9 cellular contexts compared by ENCODE assay signal in the genomic region with DNA sequence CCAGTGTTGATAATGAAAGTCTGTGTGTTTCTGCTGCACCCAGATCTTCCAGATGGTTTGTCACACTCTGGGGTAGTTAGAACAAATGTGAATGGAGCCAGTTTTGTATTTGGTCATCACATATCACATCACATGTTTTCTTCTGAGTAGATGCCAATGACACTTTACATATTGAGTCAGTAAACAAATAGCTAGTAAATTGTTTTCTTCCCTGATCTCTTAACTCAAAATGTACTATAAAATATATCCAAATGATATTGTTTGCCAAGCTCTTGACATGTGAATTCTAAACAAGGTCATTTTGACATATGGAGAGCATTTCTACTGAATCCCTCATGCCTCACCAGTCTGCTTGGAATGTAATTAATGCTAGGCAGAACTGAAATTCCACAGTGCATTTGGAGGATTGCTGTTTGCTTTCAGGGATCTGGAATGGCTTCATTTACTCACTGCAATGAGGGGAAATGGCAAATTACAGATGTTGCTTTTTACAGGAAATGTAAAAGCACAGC. TPM values are rescaled to one million over a fixed set of nuclear protein-coding genes. Genes with fewer than 3 reads are reported as not detected.
DNase-seq lines count a peak whose midpoint lies in the region; ATAC-seq, FAIRE-seq and TF ChIP-seq lines count a peak whose summit lies in the region.
"Had no signal": no experiment of that assay in that cellular context is flagged by ENCODE, and none has a peak within 500 bp of the region (broad histone marks: within the 10 kb centered on the region; RNA-seq: fewer than 3 reads in every experiment).

No MANE protein-coding gene starts in this region.

- H3K27me3 ChIP-seq in DOHH2 (ENCODE audit: control insufficient read depth, low read length) (no peaks in the 10 kb centered on the region), pancreas (no peaks in the 10 kb centered on the region)

- H3K4me2 ChIP-seq in DOHH2 (ENCODE audit: low read length): peak overlapping the region; percentile 39

- no peaks in the 10 kb centered on the region for H3K9me2 ChIP-seq in DOHH2 (replicated peaks; ENCODE audit: control insufficient read depth, low read length)

- 0 out of 2 replicates have a peak, but pooled peaks cover 4% of the 10 kb centered on the region for H4K20me1 ChIP-seq in DOHH2 (ENCODE audit: control insufficient read depth, insufficient read depth, low read depth, low read length)

- H3K4me1 ChIP-seq in DOHH2 (ENCODE audit: control insufficient read depth, low read length): peaks cover 55% of the 10 kb centered on the region
- peaks cover 0 to 15% (median 7%) of the 10 kb centered on the region in 3 donors for H3K4me1 ChIP-seq in pancreas

- intact Hi-C loops in pancreas (cut with DNase I): no loop called here

- peak in 3 of 4 donors; percentile 27 to 45 (median 43) for ATAC-seq in pancreas
- ATAC-seq in HG02571 (IDR thresholded peaks at IDR 0.05; ENCODE audit: unreplicated experiment): no peak
- no peak for ATAC-seq in GM18511 (IDR thresholded peaks at IDR 0.05; ENCODE audit: unreplicated experiment)
- ATAC-seq in HG03175 (IDR thresholded peaks at IDR 0.05; ENCODE audit: unreplicated experiment): no peak

- H3K9me3 ChIP-seq in DOHH2 (ENCODE audit: control insufficient read depth, insufficient read depth, low read length) (no peaks in the 10 kb centered on the region), SK-N-MC (ENCODE audit: low read depth, low read length) (no peaks in the 10 kb centered on the region), pancreas (no peaks in the 10 kb centered on the region)

- H3K9ac ChIP-seq in SK-N-MC (ENCODE audit: insufficient read length): no peak overlapping the region

- peaks cover 89% of the 10 kb centered on the region for H3K36me3 ChIP-seq in DOHH2 (ENCODE audit: control insufficient read depth, low read length)
- H3K36me3 ChIP-seq in SK-N-MC (ENCODE audit: insufficient read depth, low read length): no peaks in the 10 kb centered on the region; the same call in 1 of the 2 replicates
- H3K36me3 ChIP-seq in pancreas: no peaks in the 10 kb centered on the region

- FAIRE-seq in pancreas (lab: Jason Lieb, UNC): no peak

- peaks cover 74% of the 10 kb centered on the region for H3K79me2 ChIP-seq in DOHH2 (ENCODE audit: control insufficient read depth, low read length)

- H3K4me3 ChIP-seq in DOHH2 (ENCODE audit: low read length) (peak overlapping the region; percentile 28; the same call in 1 of the 2 replicates), SK-N-MC (peak overlapping the region; percentile 1; the same call in 1 of the 2 replicates), fibroblast of villous mesenchyme (ENCODE audit: low read depth, low read length) (no peak overlapping the region), pancreas (no peak overlapping the region)

- DNase-seq in SK-N-MC (ENCODE audit: low read depth, low spot score): peak; percentile 69
- DNase-seq in fibroblast of villous mesenchyme (ENCODE audit: low read depth): peak; percentile 90
- DNase-seq in pancreas: no peak
- no peak for DNase-seq in ureter (ENCODE audit: low spot score)
- DNase-seq: NCI-H345 had no signal

- TF ChIP-seq CTCF in DOHH2 (IDR thresholded peaks at IDR 0.05; ENCODE audit: low read depth, low read length, poor library complexity, severe bottlenecking) (no peak), fibroblast of villous mesenchyme (IDR thresholded peaks at IDR 0.05; ENCODE audit: insufficient read depth, low read depth, low read length) (no peak), pancreas (IDR thresholded peaks at IDR 0.05) (no peak)

- peaks cover 8% of the 10 kb centered on the region; the same call in 1 of the 2 replicates for H3F3A ChIP-seq in DOHH2 (ENCODE audit: control insufficient read depth, insufficient read depth)

- H3K27ac ChIP-seq in DOHH2 (ENCODE audit: low read depth, low read length): peak overlapping the region; percentile 43
- peak overlapping the region; percentile 86 for H3K27ac ChIP-seq in SK-N-MC
- H3K27ac ChIP-seq in pancreas: peak overlapping the region in 1 of 4 donors; percentile 0

RNA-seq across cellular contexts. Expression of a gene that starts 45.0 kb away (rescaled TPM):
- total RNA-seq in fibroblast of villous mesenchyme (102 and 114 TPM in 2 replicates), pancreas (10 to 100 TPM; 17.7 to 26.8 (median 23.9) TPM), ureter (42.2 TPM)
- polyA plus RNA-seq in pancreas: 10 to 100 TPM; 31.1 to 44.9 TPM

RNA-seq across cellular contexts. Expression of a gene that starts 55.9 kb away (rescaled TPM):
- total RNA-seq in fibroblast of villous mesenchyme (57.9 and 64.7 TPM in 2 replicates), pancreas (10 to 100 TPM in 1 of 6 donors, 1 to 10 TPM in 5; 6.1 to 11.2 (median 7.9) TPM), ureter (26.8 TPM)
- 1 to 10 TPM; 3.2 to 6.2 TPM for polyA plus RNA-seq in pancreas

Comparison
In these comparisons a context has a peak if more than half of its experiments do, and no peak if none do; other contexts are left out.
1. H3K4me3 ChIP-seq: peak in DOHH2 (single experiment) and SK-N-MC (single experiment); none in fibroblast of villous mesenchyme (single experiment) and pancreas (0 of 4).
2. DNase-seq: peak in SK-N-MC (single experiment) and fibroblast of villous mesenchyme (single experiment); none in pancreas (0 of 6) and ureter (single experiment).
3. ATAC-seq: peak in pancreas (3 of 4); none in HG02571 (single experiment), GM18511 (single experiment) and HG03175 (single experiment).